34 cellular contexts compared by ENCODE assay signal in genomic region chr2:15365411-15365810, GRCh38.
"Had no signal": no experiment of that assay in that cellular context is flagged by ENCODE, and none has a peak within 500 bp of the region (broad histone marks: within the 10 kb centered on the region; RNA-seq: fewer than 3 reads in every experiment).

No MANE protein-coding gene starts in this region.

- DNase-seq: activated CD4-positive, alpha-beta T cell treated with anti-CD3 and anti-CD28 coated beads for 36 hours; activated CD4-positive, alpha-beta T cell treated with anti-CD3 and anti-CD28 coated beads, Interleukin-2, amount 10 ng/mL, durations not matched to agents 7 days and 5 days; activated CD4-positive, alpha-beta T cell treated with anti-CD3 and anti-CD28 coated beads, Interleukin-2, amount 50 U/mL, for 48 hours; activated CD8-positive, alpha-beta T cell treated with anti-CD3 and anti-CD28 coated beads, Interleukin-2, amount 10 ng/mL, durations not matched to agents 7 days and 5 days; activated gamma-delta T cell; activated naive CD4-positive, alpha-beta T cell treated with Interleukin-2 at 50 U/mL for 16 hours; activated naive CD8-positive, alpha-beta T cell treated with anti-CD3 and anti-CD28 coated beads, Interleukin-2, amount 10 ng/mL, durations not matched to agents 7 days and 5 days; activated T-cell treated with anti-CD3 and anti-CD28 coated beads, Interleukin-2, amount 50 U/mL, for 24 hours; amygdala; Kasumi-1; KG1; MG63; NCI-H1048; NCI-H1105 treated with DMSO at 0.1 percent for 48 hours; NCI-H1436; NCI-H1694; NCI-H2029 treated with DMSO at 0.1 percent for 48 hours; NCI-H2107; NCI-H2171; NCI-H2227 treated with DMSO at 0.1 percent for 48 hours; NCI-H446 treated with DMSO at 0.1 percent for 48 hours; NCI-H524; NCI-H69; NCI-H82; PC-3; Peyer's patch; RPMI8226; SHP77 treated with DMSO at 0.1 percent for 48 hours; SK-N-SH had no signal

- H3K4me3 ChIP-seq: ascending aorta, cardiac muscle cell, MG63, Peyer's patch, SJSA1 had no signal

- H3K9me3 ChIP-seq: ascending aorta, MG63, Peyer's patch, SJSA1, SK-N-SH had no signal

- H3K4me1 ChIP-seq: ascending aorta, Peyer's patch had no signal

- ATAC-seq: activated CD4-positive, alpha-beta T cell treated with anti-CD3 and anti-CD28 coated beads for 36 hours; activated CD4-positive, CD25-positive, alpha-beta regulatory T cell treated with anti-CD3 and anti-CD28 coated beads, Interleukin-2, amount 50 U/mL, for 24 hours; activated CD8-positive, alpha-beta T cell treated with anti-CD3 and anti-CD28 coated beads, Interleukin-2, amount 10 ng/mL, durations not matched to agents 7 days and 5 days; PC-3; WTC11 had no signal

- H3K27me3 ChIP-seq: ascending aorta, cardiac muscle cell, MG63, Peyer's patch, SJSA1 had no signal

- H3K36me3 ChIP-seq: cardiac muscle cell had no signal

- H3K27ac ChIP-seq: ascending aorta, cardiac muscle cell, Peyer's patch, SJSA1 had no signal
